8 cellular contexts compared by ENCODE assay signal in genomic region chr5:119287547-119288073, GRCh38.
DNase-seq lines count a peak whose midpoint lies in the region; ATAC-seq, FAIRE-seq and TF ChIP-seq lines count a peak whose summit lies in the region.

No MANE protein-coding gene starts in this region.

- no peak overlapping the region for H3K9ac ChIP-seq in colonic mucosa (ENCODE audit: low read depth in 2 of 2, low read length in 2 of 2)

- H3K4me3 ChIP-seq in colonic mucosa (no peak overlapping the region), urinary bladder (ENCODE audit: low read depth, low read length) (no peak overlapping the region)

- FAIRE-seq in RCC 7860 (lab: Jason Lieb, UNC), result peak; percentile 93

- intact Hi-C loops in colonic mucosa (cut with DNase I), result no loop called here
- intact Hi-C loops in left ventricle myocardium superior (cut with micrococcal nuclease), result no loop called here

- WGBS in urinary bladder, result 25% methylated on average over 3 of the region's 3 CpGs

- TF ChIP-seq CTCF in colonic mucosa (IDR thresholded peaks at IDR 0.05) (no peak), omental fat pad (IDR thresholded peaks at IDR 0.05) (no peak)

- H3K36me3 ChIP-seq in colonic mucosa, result no peaks in the 10 kb centered on the region
- H3K36me3 ChIP-seq in urinary bladder (ENCODE audit: insufficient read depth), result no peaks in the 10 kb centered on the region

- DNase-seq in EL (peak; percentile 29), RCC 7860 (ENCODE audit: low spot score) (peak; percentile 89), colonic mucosa (no peak), Ammon's horn (ENCODE audit: low spot score) (no peak), left ventricle myocardium superior (no peak), omental fat pad (ENCODE audit: low spot score) (no peak)

- peak overlapping the region; percentile 27 for H3K27ac ChIP-seq in colonic mucosa
- peak overlapping the region; percentile 38 for H3K27ac ChIP-seq in urinary bladder (ENCODE audit: low read depth)

- peaks cover 8% of the 10 kb centered on the region for H3K4me1 ChIP-seq in colonic mucosa
- no peaks in the 10 kb centered on the region for H3K4me1 ChIP-seq in urinary bladder (ENCODE audit: insufficient read depth)

- H3K27me3 ChIP-seq in colonic mucosa, result no peaks in the 10 kb centered on the region

- no peaks in the 10 kb centered on the region for H3K9me3 ChIP-seq in colonic mucosa

- ATAC-seq in HG02571 (IDR thresholded peaks at IDR 0.05; ENCODE audit: unreplicated experiment) (peak; percentile 41), left ventricle myocardium superior (no peak), omental fat pad (ENCODE audit: low FRiP score) (no peak)

Comparison
In these comparisons a context has a peak if more than half of its experiments do, and no peak if none do; other contexts are left out.
1. DNase-seq: peak in EL (single experiment) and RCC 7860 (single experiment); none in colonic mucosa (single experiment), Ammon's horn (single experiment), left ventricle myocardium superior (single experiment) and omental fat pad (single experiment).